23 cellular contexts compared by ENCODE assay signal in genomic region chr20:46642265-46642942, GRCh38. TPM values are rescaled to one million over a fixed set of nuclear protein-coding genes. Genes with fewer than 3 reads are reported as not detected.
"Had no signal": no experiment of that assay in that cellular context is flagged by ENCODE, and none has a peak within 500 bp of the region (broad histone marks: within the 10 kb centered on the region; RNA-seq: fewer than 3 reads in every experiment).

No MANE protein-coding gene starts in this region.

- H3K36me3 Mint-ChIP-seq: naive thymus-derived CD8-positive, alpha-beta T cell had no signal

- H3K9me3 ChIP-seq: ascending aorta, breast epithelium, gastrocnemius medialis, left lung, neutrophil, tibial nerve had no signal

- H3K4me3 Mint-ChIP-seq: activated CD4-positive, alpha-beta T cell treated with anti-CD3 and anti-CD28 coated beads, Interleukin-2, amount 10 ng/mL, durations not matched to agents 7 days and 5 days; activated naive CD8-positive, alpha-beta T cell treated with anti-CD3 and anti-CD28 coated beads, Interleukin-2, amount 50 U/mL, for 24 hours; effector memory CD8-positive, alpha-beta T cell; naive thymus-derived CD8-positive, alpha-beta T cell had no signal

- H3K4me1 Mint-ChIP-seq: activated CD4-positive, alpha-beta T cell treated with anti-CD3 and anti-CD28 coated beads, Interleukin-2, amount 10 ng/mL, durations not matched to agents 7 days and 5 days; activated naive CD8-positive, alpha-beta T cell treated with anti-CD3 and anti-CD28 coated beads, Interleukin-2, amount 50 U/mL, for 24 hours; naive thymus-derived CD8-positive, alpha-beta T cell had no signal

- H3K27ac ChIP-seq: ascending aorta, breast epithelium, epithelial cell of prostate, gastrocnemius medialis, left lung, neutrophil, skin epidermis, tibial nerve had no signal

- H3K27me3 Mint-ChIP-seq: activated CD4-positive, alpha-beta T cell treated with anti-CD3 and anti-CD28 coated beads, Interleukin-2, amount 10 ng/mL, durations not matched to agents 7 days and 5 days had no signal

- ATAC-seq: activated naive CD8-positive, alpha-beta T cell treated with anti-CD3 and anti-CD28 coated beads, Interleukin-2, amount 50 U/mL, for 24 hours; effector memory CD8-positive, alpha-beta T cell; gastrocnemius medialis; left lung; naive thymus-derived CD8-positive, alpha-beta T cell had no signal

- H3K9me3 Mint-ChIP-seq: activated CD4-positive, alpha-beta T cell treated with anti-CD3 and anti-CD28 coated beads, Interleukin-2, amount 10 ng/mL, durations not matched to agents 7 days and 5 days; activated naive CD8-positive, alpha-beta T cell treated with anti-CD3 and anti-CD28 coated beads, Interleukin-2, amount 50 U/mL, for 24 hours; effector memory CD8-positive, alpha-beta T cell; naive thymus-derived CD8-positive, alpha-beta T cell had no signal

- DNase-seq: activated CD4-positive, alpha-beta T cell treated with anti-CD3 and anti-CD28 coated beads, Interleukin-2, amount 10 ng/mL, durations not matched to agents 7 days and 5 days; activated CD4-positive, CD25-positive, alpha-beta regulatory T cell; activated naive CD4-positive, alpha-beta T cell treated with Interleukin-2 at 50 U/mL for 16 hours; activated naive CD8-positive, alpha-beta T cell treated with anti-CD3 and anti-CD28 coated beads, Interleukin-2, amount 50 U/mL, for 24 hours; dermis blood vessel endothelial cell; effector memory CD8-positive, alpha-beta T cell; gastrocnemius medialis; left lung; mesenchymal stem cell; naive thymus-derived CD8-positive, alpha-beta T cell; stimulated activated CD4-positive, alpha-beta T cell treated with anti-CD3 and anti-CD28 coated beads, Interleukin-15, amount 100 ng/mL, for 24 hours; stimulated activated CD4-positive, alpha-beta T cell treated with anti-CD3 and anti-CD28 coated beads, Interleukin-4, amount 100 ng/mL, for 1 hour; stimulated activated naive CD4-positive, alpha-beta T cell; SW 1271 had no signal

- H3K27ac Mint-ChIP-seq: activated CD4-positive, alpha-beta T cell treated with anti-CD3 and anti-CD28 coated beads, Interleukin-2, amount 10 ng/mL, durations not matched to agents 7 days and 5 days; activated naive CD8-positive, alpha-beta T cell treated with anti-CD3 and anti-CD28 coated beads, Interleukin-2, amount 50 U/mL, for 24 hours; effector memory CD8-positive, alpha-beta T cell; naive thymus-derived CD8-positive, alpha-beta T cell had no signal

- H3K36me3 ChIP-seq: ascending aorta, breast epithelium, gastrocnemius medialis, left lung, neutrophil, tibial nerve had no signal

- H3K4me3 ChIP-seq: ascending aorta, breast epithelium, gastrocnemius medialis, left lung, skin epidermis, tibial nerve had no signal

- H3K27me3 ChIP-seq: ascending aorta, breast epithelium, gastrocnemius medialis, left lung, tibial nerve had no signal

- FAIRE-seq: islet of Langerhans, TTC549 had no signal

RNA-seq across cellular contexts. Expression of gene SLC13A3, which starts 8.9 kb away (rescaled TPM):
- total RNA-seq: ascending aorta; dermis blood vessel endothelial cell; T-helper 2 cell treated with Interferon-gamma antibody and Interleukin-4, amounts not matched to agents 100 ng/mL and 5 ng/mL, for 36 hours had no signal
- polyA plus RNA-seq: naive thymus-derived CD8-positive, alpha-beta T cell had no signal
